Comparison of ENCODE assay signal across 22 cellular contexts in the genomic region with DNA sequence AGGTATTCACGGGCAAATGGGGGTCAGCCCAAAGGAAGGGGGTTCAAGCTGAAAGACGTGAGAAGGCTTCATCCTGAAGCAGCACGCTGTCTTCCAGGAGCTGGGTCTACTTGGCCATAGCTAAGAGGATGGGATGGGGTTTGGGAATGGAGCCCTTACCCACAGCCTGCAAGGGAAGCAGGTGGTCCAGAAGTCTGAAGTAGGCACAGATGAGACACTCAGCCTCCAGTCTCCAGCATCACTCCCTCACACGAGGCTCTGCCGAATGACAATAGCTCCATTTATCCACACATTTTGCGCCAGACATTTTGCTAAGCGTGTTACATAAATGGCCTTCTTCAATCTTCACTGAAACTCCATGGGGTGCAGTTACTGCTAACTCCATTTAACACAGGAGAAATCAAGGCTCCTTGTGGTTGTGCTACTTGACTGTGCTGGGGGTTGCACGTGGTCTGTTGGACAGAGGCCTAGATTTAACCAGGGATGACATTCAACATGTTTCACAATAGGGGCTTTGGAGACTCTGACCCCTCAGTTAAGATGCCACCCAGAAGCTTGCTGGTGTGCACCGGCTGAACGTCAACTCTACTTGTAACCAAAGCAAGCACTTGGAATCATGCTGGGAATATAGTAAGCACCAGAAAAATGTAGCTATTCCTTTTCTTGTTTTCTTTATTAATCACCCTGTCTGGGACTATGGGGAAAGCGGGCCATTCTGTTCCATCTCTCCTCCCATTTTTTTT.
DNase-seq lines count a peak whose midpoint lies in the region; ATAC-seq and TF ChIP-seq lines count a peak whose summit lies in the region.
"Had no signal": no experiment of that assay in that cellular context is flagged by ENCODE, and none has a peak within 500 bp of the region (broad histone marks: within the 10 kb centered on the region; RNA-seq: fewer than 3 reads in every experiment).

No MANE protein-coding gene starts in this region.

- ATAC-seq in stimulated activated memory B cell treated with anti-CD40 and anti-IgM and Interleukin-4, amounts not matched to agents 10 μg/mL and 1 μg/mL and 100 μg/mL, for 72 hours, result no peak
- ATAC-seq: activated CD8-positive, alpha-beta T cell treated with anti-CD3 and anti-CD28 coated beads, Interleukin-2, amount 10 ng/mL, durations not matched to agents 7 days and 5 days; natural killer cell; stimulated activated naive CD8-positive, alpha-beta T cell treated with anti-CD3 and anti-CD28 coated beads, Interleukin-15, amount 100 ng/mL, for 72 hours; T-helper 17 cell had no signal

- no peaks in the 10 kb centered on the region for H3K36me3 Mint-ChIP-seq in activated T-helper 1 cell treated with anti-CD3 and anti-CD28 coated beads, Interleukin-12 subunit alpha, Interleukin-12 subunit beta, Interleukin-2, Interleukin-4 antibody, amounts not matched to agents 30 ng/mL and 10 ng/mL and 1 ng/mL, durations not matched to agents 14 hours and 24 hours and 36 hours (ENCODE audit: low read depth)
- H3K36me3 Mint-ChIP-seq in stimulated activated memory B cell treated with anti-CD40 and anti-IgM and Interleukin-4, amounts not matched to agents 10 μg/mL and 1 μg/mL and 100 μg/mL, for 72 hours, result no peaks in the 10 kb centered on the region
- H3K36me3 Mint-ChIP-seq: activated naive CD8-positive, alpha-beta T cell treated with anti-CD3 and anti-CD28 coated beads, Interleukin-2, amount 10 ng/mL, durations not matched to agents 7 days and 5 days; natural killer cell had no signal

- no peaks in the 10 kb centered on the region for H3K36me3 ChIP-seq in ascending aorta
- no peaks in the 10 kb centered on the region for H3K36me3 ChIP-seq in prostate gland
- H3K36me3 ChIP-seq: colonic mucosa, uterus had no signal

- TF ChIP-seq CTCF in ascending aorta (IDR thresholded peaks at IDR 0.05) (no peak), fibroblast of pulmonary artery (IDR thresholded peaks at IDR 0.05; ENCODE audit: low read length, missing control alignments) (no peak), prostate gland (IDR thresholded peaks at IDR 0.05) (no peak)

- H3K27ac Mint-ChIP-seq in activated T-helper 1 cell treated with anti-CD3 and anti-CD28 coated beads, Interleukin-12 subunit alpha, Interleukin-12 subunit beta, Interleukin-2, Interleukin-4 antibody, amounts not matched to agents 30 ng/mL and 10 ng/mL and 1 ng/mL, durations not matched to agents 14 hours and 24 hours and 36 hours, result no peak overlapping the region
- no peak overlapping the region for H3K27ac Mint-ChIP-seq in stimulated activated memory B cell treated with anti-CD40 and anti-IgM and Interleukin-4, amounts not matched to agents 10 μg/mL and 1 μg/mL and 100 μg/mL, for 72 hours
- H3K27ac Mint-ChIP-seq: activated CD8-positive, alpha-beta T cell treated with anti-CD3 and anti-CD28 coated beads, Interleukin-2, amount 10 ng/mL, durations not matched to agents 7 days and 5 days; activated naive CD8-positive, alpha-beta T cell treated with anti-CD3 and anti-CD28 coated beads, Interleukin-2, amount 10 ng/mL, durations not matched to agents 7 days and 5 days; B cell; natural killer cell; stimulated activated naive CD8-positive, alpha-beta T cell treated with anti-CD3 and anti-CD28 coated beads, Interleukin-15, amount 100 ng/mL, for 72 hours; T-helper 17 cell had no signal

- in situ Hi-C loops in Caki2 (cut with HindIII; ENCODE audit: low pct_unique_long_range_greater_than_20kb, low sequenced_read_pairs), result no loop called here

- H3K4me3 ChIP-seq in ascending aorta (no peak overlapping the region), fibroblast of pulmonary artery (replicated peaks; ENCODE audit: low read depth, low read length) (no peak overlapping the region), skeletal muscle cell (ENCODE audit: low read depth, low read length) (no peak overlapping the region), prostate gland (no peak overlapping the region)
- H3K4me3 ChIP-seq: colonic mucosa, uterus had no signal

- WGBS in prostate gland, result 78% methylated on average over 11 of the region's 11 CpGs

- no peak for TF ChIP-seq POLR2A in prostate gland (IDR thresholded peaks at IDR 0.05)

- H3K4me1 ChIP-seq in ascending aorta, result peaks cover 8% of the 10 kb centered on the region in 2 donors
- H3K4me1 ChIP-seq in prostate gland (replicated peaks), result no peaks in the 10 kb centered on the region
- H3K4me1 ChIP-seq: colonic mucosa, uterus had no signal

- H3K27ac ChIP-seq in ascending aorta (peak overlapping the region; percentile 52 to 82), prostate gland (no peak overlapping the region)
- H3K27ac ChIP-seq: colonic mucosa, uterus had no signal

- no peaks in the 10 kb centered on the region for H3K9me3 Mint-ChIP-seq in activated T-helper 1 cell treated with anti-CD3 and anti-CD28 coated beads, Interleukin-12 subunit alpha, Interleukin-12 subunit beta, Interleukin-2, Interleukin-4 antibody, amounts not matched to agents 30 ng/mL and 10 ng/mL and 1 ng/mL, durations not matched to agents 14 hours and 24 hours and 36 hours
- H3K9me3 Mint-ChIP-seq in stimulated activated memory B cell treated with anti-CD40 and anti-IgM and Interleukin-4, amounts not matched to agents 10 μg/mL and 1 μg/mL and 100 μg/mL, for 72 hours, result no peaks in the 10 kb centered on the region
- H3K9me3 Mint-ChIP-seq: activated naive CD8-positive, alpha-beta T cell treated with anti-CD3 and anti-CD28 coated beads, Interleukin-2, amount 10 ng/mL, durations not matched to agents 7 days and 5 days; natural killer cell; stimulated activated naive CD8-positive, alpha-beta T cell treated with anti-CD3 and anti-CD28 coated beads, Interleukin-15, amount 100 ng/mL, for 72 hours had no signal

- H3K9me3 ChIP-seq in ascending aorta (no peaks in the 10 kb centered on the region), prostate gland (no peaks in the 10 kb centered on the region)
- H3K9me3 ChIP-seq: colonic mucosa, uterus had no signal

- DNase-seq in Caki2 (ENCODE audit: low read depth), result peak; percentile 1
- peak in 1 of 2 donors; percentile 60 for DNase-seq in ascending aorta (ENCODE audit: low spot score in 2 of 2)
- peak; percentile 41 for DNase-seq in fibroblast of pulmonary artery (ENCODE audit: low read depth)
- peak; percentile 50 for DNase-seq in skeletal muscle cell (ENCODE audit: low read depth)
- no peak for DNase-seq in mucosa of gallbladder (ENCODE audit: low spot score)
- DNase-seq in prostate gland (ENCODE audit: low spot score), result no peak
- no peak for DNase-seq in activated T-helper 1 cell treated with anti-CD3 and anti-CD28 coated beads, Interleukin-12 subunit alpha, Interleukin-12 subunit beta, Interleukin-2, Interleukin-4 antibody, amounts not matched to agents 30 ng/mL and 10 ng/mL and 1 ng/mL, durations not matched to agents 14 hours and 24 hours and 36 hours (ENCODE audit: low spot score)
- DNase-seq: activated CD8-positive, alpha-beta T cell treated with anti-CD3 and anti-CD28 coated beads, Interleukin-2, amount 10 ng/mL, durations not matched to agents 7 days and 5 days; activated naive CD8-positive, alpha-beta T cell treated with anti-CD3 and anti-CD28 coated beads, Interleukin-2, amount 10 ng/mL, durations not matched to agents 7 days and 5 days; Calu3; colonic mucosa; glutamatergic neuron; natural killer cell; NCI-H2081; NCI-H524 treated with DMSO at 0.1 percent for 48 hours; SIG-M5; stimulated activated CD4-positive, alpha-beta T cell treated with anti-CD3 and anti-CD28 coated beads, Interleukin-15, amount 100 ng/mL, for 24 hours; stimulated activated naive CD8-positive, alpha-beta T cell treated with anti-CD3 and anti-CD28 coated beads, Interleukin-15, amount 100 ng/mL, for 72 hours; T-helper 17 cell; uterus had no signal

- H3K27me3 ChIP-seq in ascending aorta (no peaks in the 10 kb centered on the region), prostate gland (replicated peaks; ENCODE audit: insufficient read depth) (no peaks in the 10 kb centered on the region)
- H3K27me3 ChIP-seq: colonic mucosa, uterus had no signal

- intact Hi-C loops in ascending aorta (cut with DNase I) (loop anchor here (2.0 kb wide), 1 partner anchor 19 kb away; no protein-coding TSS in a partner anchor), prostate gland (cut with DNase I) (loop anchor here (5.0 kb wide), 1 partner anchor 73 kb away; no protein-coding TSS in a partner anchor)
- intact Hi-C loops in activated T-helper 1 cell treated with anti-CD3 and anti-CD28 coated beads, Interleukin-12 subunit alpha, Interleukin-12 subunit beta, Interleukin-2, Interleukin-4 antibody, amounts not matched to agents 30 ng/mL and 10 ng/mL and 1 ng/mL, durations not matched to agents 14 hours and 24 hours and 36 hours (cut with micrococcal nuclease), result no loop called here

- no peaks in the 10 kb centered on the region for H3K4me1 Mint-ChIP-seq in activated T-helper 1 cell treated with anti-CD3 and anti-CD28 coated beads, Interleukin-12 subunit alpha, Interleukin-12 subunit beta, Interleukin-2, Interleukin-4 antibody, amounts not matched to agents 30 ng/mL and 10 ng/mL and 1 ng/mL, durations not matched to agents 14 hours and 24 hours and 36 hours (ENCODE audit: low read depth)
- H3K4me1 Mint-ChIP-seq in stimulated activated memory B cell treated with anti-CD40 and anti-IgM and Interleukin-4, amounts not matched to agents 10 μg/mL and 1 μg/mL and 100 μg/mL, for 72 hours, result no peaks in the 10 kb centered on the region
- H3K4me1 Mint-ChIP-seq: B cell; natural killer cell; stimulated activated naive CD8-positive, alpha-beta T cell treated with anti-CD3 and anti-CD28 coated beads, Interleukin-15, amount 100 ng/mL, for 72 hours; T-helper 17 cell had no signal

- H3K4me3 Mint-ChIP-seq in activated T-helper 1 cell treated with anti-CD3 and anti-CD28 coated beads, Interleukin-12 subunit alpha, Interleukin-12 subunit beta, Interleukin-2, Interleukin-4 antibody, amounts not matched to agents 30 ng/mL and 10 ng/mL and 1 ng/mL, durations not matched to agents 14 hours and 24 hours and 36 hours, result no peak overlapping the region
- no peak overlapping the region for H3K4me3 Mint-ChIP-seq in stimulated activated memory B cell treated with anti-CD40 and anti-IgM and Interleukin-4, amounts not matched to agents 10 μg/mL and 1 μg/mL and 100 μg/mL, for 72 hours
- H3K4me3 Mint-ChIP-seq: activated CD8-positive, alpha-beta T cell treated with anti-CD3 and anti-CD28 coated beads, Interleukin-2, amount 10 ng/mL, durations not matched to agents 7 days and 5 days; activated naive CD8-positive, alpha-beta T cell treated with anti-CD3 and anti-CD28 coated beads, Interleukin-2, amount 10 ng/mL, durations not matched to agents 7 days and 5 days; B cell; natural killer cell; stimulated activated naive CD8-positive, alpha-beta T cell treated with anti-CD3 and anti-CD28 coated beads, Interleukin-15, amount 100 ng/mL, for 72 hours; T-helper 17 cell had no signal

- H3K27me3 Mint-ChIP-seq in activated T-helper 1 cell treated with anti-CD3 and anti-CD28 coated beads, Interleukin-12 subunit alpha, Interleukin-12 subunit beta, Interleukin-2, Interleukin-4 antibody, amounts not matched to agents 30 ng/mL and 10 ng/mL and 1 ng/mL, durations not matched to agents 14 hours and 24 hours and 36 hours (ENCODE audit: insufficient read depth), result no peaks in the 10 kb centered on the region
- H3K27me3 Mint-ChIP-seq in stimulated activated memory B cell treated with anti-CD40 and anti-IgM and Interleukin-4, amounts not matched to agents 10 μg/mL and 1 μg/mL and 100 μg/mL, for 72 hours, result peaks cover 27% of the 10 kb centered on the region

Comparison
In these comparisons a context has a peak if more than half of its experiments do, and no peak if none do; other contexts are left out.
1. DNase-seq: peak in Caki2 (single experiment), fibroblast of pulmonary artery (single experiment) and skeletal muscle cell (single experiment); none in mucosa of gallbladder (single experiment), prostate gland (single experiment) and activated T-helper 1 cell treated with anti-CD3 and anti-CD28 coated beads, Interleukin-12 subunit alpha, Interleukin-12 subunit beta, Interleukin-2, Interleukin-4 antibody, amounts not matched to agents 30 ng/mL and 10 ng/mL and 1 ng/mL, durations not matched to agents 14 hours and 24 hours and 36 hours (single experiment).
2. H3K27ac ChIP-seq: peak in ascending aorta (2 of 2); none in prostate gland (0 of 2).